Comparison of ENCODE assay signal across 1 cellular context in genomic region chr18:58097907-58098166, GRCh38.
TF ChIP-seq lines count a peak whose summit lies in the region.

No MANE protein-coding gene starts in this region.

TF ChIP-seq in GM12878, 131 proteins besides CTCF, POLR2A, EP300 and RAD21 (continued from another document):
- TF ChIP-seq, protein P1, sequence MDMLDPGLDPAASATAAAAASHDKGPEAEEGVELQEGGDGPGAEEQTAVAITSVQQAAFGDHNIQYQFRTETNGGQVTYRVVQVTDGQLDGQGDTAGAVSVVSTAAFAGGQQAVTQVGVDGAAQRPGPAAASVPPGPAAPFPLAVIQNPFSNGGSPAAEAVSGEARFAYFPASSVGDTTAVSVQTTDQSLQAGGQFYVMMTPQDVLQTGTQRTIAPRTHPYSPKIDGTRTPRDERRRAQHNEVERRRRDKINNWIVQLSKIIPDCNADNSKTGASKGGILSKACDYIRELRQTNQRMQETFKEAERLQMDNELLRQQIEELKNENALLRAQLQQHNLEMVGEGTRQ (IDR thresholded peaks at IDR 0.05; ENCODE audit: borderline replicate concordance, low read depth, low read length): no peak
